In genomic region chr1:205077934-205078311, GRCh38 we compare ENCODE assay signal across 22 cellular contexts. TPM values are rescaled to one million over a fixed set of nuclear protein-coding genes. Genes with fewer than 3 reads are reported as not detected.
DNase-seq lines count a peak whose midpoint lies in the region; ATAC-seq and TF ChIP-seq lines count a peak whose summit lies in the region.
"Had no signal": no experiment of that assay in that cellular context is flagged by ENCODE, and none has a peak within 500 bp of the region (broad histone marks: within the 10 kb centered on the region; RNA-seq: fewer than 3 reads in every experiment).

No MANE protein-coding gene starts in this region.

- no peak for ATAC-seq in GM23338
- ATAC-seq: GM12878 had no signal

- H3K27me3 Mint-ChIP-seq in GM23338 (ENCODE audit: insufficient read depth, low read depth, poor library complexity) = peaks cover 5% of the 10 kb centered on the region

- WGBS in transverse colon (ENCODE audit: low coverage in 1 of 2), 2 donors = 79% methylated on average over 1 of the region's 1 CpG; no CpG with 5 or more reads in 1 of the 2 donors

- H3K4me1 ChIP-seq in GM23338 (ENCODE audit: insufficient read depth) (no peaks in the 10 kb centered on the region), transverse colon (no peaks in the 10 kb centered on the region)

- H3K4me3 ChIP-seq in choroid plexus epithelial cell (ENCODE audit: low read depth, low read length) = no peak overlapping the region
- no peak overlapping the region for H3K4me3 ChIP-seq in GM23338
- no peak overlapping the region for H3K4me3 ChIP-seq in transverse colon
- H3K4me3 ChIP-seq: GM12878, GM23248 had no signal

- H3K9me3 Mint-ChIP-seq in GM23338 = no peaks in the 10 kb centered on the region
- H3K9me3 Mint-ChIP-seq: CD8-positive, alpha-beta memory T cell had no signal

- H3K27me3 ChIP-seq in GM23338 (ENCODE audit: insufficient read depth) (no peaks in the 10 kb centered on the region), transverse colon (no peaks in the 10 kb centered on the region)

- intact Hi-C loops in transverse colon (cut with DNase I; ENCODE audit: low total_unique reads) = no loop called here

- H3K79me2 ChIP-seq in GM23338 (replicated peaks; ENCODE audit: insufficient read depth) = no peaks in the 10 kb centered on the region

- H3K9me2 ChIP-seq in GM23338 (ENCODE audit: insufficient read depth) = no peaks in the 10 kb centered on the region

- no peaks in the 10 kb centered on the region for H4K20me1 ChIP-seq in GM23338 (replicated peaks; ENCODE audit: insufficient read depth)

- H3K27ac Mint-ChIP-seq in GM23338 = no peak overlapping the region
- H3K27ac Mint-ChIP-seq: CD8-positive, alpha-beta memory T cell had no signal

- H3K36me3 ChIP-seq in GM23338 (ENCODE audit: insufficient read depth) (no peaks in the 10 kb centered on the region), transverse colon (no peaks in the 10 kb centered on the region)

- no peaks in the 10 kb centered on the region for H3K9me3 ChIP-seq in transverse colon

- no peaks in the 10 kb centered on the region for H3K4me1 Mint-ChIP-seq in GM23338
- H3K4me1 Mint-ChIP-seq: CD8-positive, alpha-beta memory T cell had no signal

- TF ChIP-seq CTCF in choroid plexus epithelial cell (conservative IDR thresholded peaks at IDR 0.05; ENCODE audit: low read depth, low read length) = no peak
- TF ChIP-seq CTCF in GM23338 (conservative IDR thresholded peaks at IDR 0.05; ENCODE audit: low read depth in 2 of 2) = no peak
- TF ChIP-seq CTCF in transverse colon (IDR thresholded peaks at IDR 0.05) = no peak

- DNase-seq in NCI-H226 (peak; percentile 60), choroid plexus epithelial cell (ENCODE audit: low read depth) (peak; percentile 26), fibroblast of the conjunctiva (ENCODE audit: low read depth) (peak; percentile 29), GM23338 (ENCODE audit: low spot score) (no peak), ACHN (no peak), transverse colon (no peak)
- DNase-seq in stimulated activated CD8-positive, alpha-beta memory T cell treated with anti-CD3 and anti-CD28 coated beads, Interleukin-4, amount 100 ng/mL, for 48 hours = peak; percentile 1
- DNase-seq: C1 segment of cervical spinal cord; CD8-positive, alpha-beta memory T cell; DMS53; EL; GM23248; HCEC 1CT; KG1; MV-4-11; NCI-H1694 treated with DMSO at 0.1 percent for 48 hours; NCI-H510A; NCI-H774; SHP77 had no signal

- H3K4me2 ChIP-seq in GM23338 = no peak overlapping the region

- no peaks in the 10 kb centered on the region for H3K36me3 Mint-ChIP-seq in GM23338 (ENCODE audit: low read depth)

- no peak overlapping the region for H2AFZ ChIP-seq in GM23338
- H2AFZ ChIP-seq: GM23248 had no signal

- H3F3A ChIP-seq in GM23338 (replicated peaks; ENCODE audit: low read depth) = no peaks in the 10 kb centered on the region

- no peak overlapping the region for H3K4me3 Mint-ChIP-seq in GM23338
- H3K4me3 Mint-ChIP-seq: CD8-positive, alpha-beta memory T cell had no signal

- TF ChIP-seq POLR2A in transverse colon (IDR thresholded peaks at IDR 0.05) = no peak

- TF ChIP-seq EP300 in transverse colon (IDR thresholded peaks at IDR 0.05; ENCODE audit: low read depth) = no peak

- H3K27ac ChIP-seq in GM23338 (ENCODE audit: low read depth) (no peak overlapping the region), transverse colon (no peak overlapping the region)
- H3K27ac ChIP-seq: GM23248 had no signal

- in situ Hi-C loops in ACHN (cut with HindIII; ENCODE audit: low pct_ligation_motif_present, low pct_unique_long_range_greater_than_20kb, low sequenced_read_pairs) (no loop called here), transverse colon (cut with MboI; ENCODE audit: low pct_ligation_motif_present in 1 of 4, low pct_unique_long_range_greater_than_20kb in 1 of 4, low sequenced_read_pairs in 3 of 4) (no loop called here)

TF ChIP-seq in GM23338, 12 proteins besides CTCF, POLR2A, EP300 and RAD21 (continues in another document):
- TF ChIP-seq EZH2phosphoT487 (IDR thresholded peaks at IDR 0.05; ENCODE audit: unreplicated experiment) (no peak), REST (IDR thresholded peaks at IDR 0.05; ENCODE audit: unreplicated experiment) (no peak), NANOG (IDR thresholded peaks at IDR 0.05; ENCODE audit: borderline replicate concordance) (no peak), EZH2 (IDR thresholded peaks at IDR 0.05; ENCODE audit: low read depth, unreplicated experiment) (no peak), ZNF114 (CRISPR knock-in tag; IDR thresholded peaks at IDR 0.05) (no peak), POLR2AphosphoS5 (IDR thresholded peaks at IDR 0.05; ENCODE audit: low read depth) (no peak)
- TF ChIP-seq, protein P1, sequence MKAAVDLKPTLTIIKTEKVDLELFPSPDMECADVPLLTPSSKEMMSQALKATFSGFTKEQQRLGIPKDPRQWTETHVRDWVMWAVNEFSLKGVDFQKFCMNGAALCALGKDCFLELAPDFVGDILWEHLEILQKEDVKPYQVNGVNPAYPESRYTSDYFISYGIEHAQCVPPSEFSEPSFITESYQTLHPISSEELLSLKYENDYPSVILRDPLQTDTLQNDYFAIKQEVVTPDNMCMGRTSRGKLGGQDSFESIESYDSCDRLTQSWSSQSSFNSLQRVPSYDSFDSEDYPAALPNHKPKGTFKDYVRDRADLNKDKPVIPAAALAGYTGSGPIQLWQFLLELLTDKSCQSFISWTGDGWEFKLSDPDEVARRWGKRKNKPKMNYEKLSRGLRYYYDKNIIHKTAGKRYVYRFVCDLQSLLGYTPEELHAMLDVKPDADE (IDR thresholded peaks at IDR 0.05) = no peak

RNA-seq across cellular contexts. Expression of gene TMEM81, which starts 6.3 kb away (rescaled TPM):
- total RNA-seq in GM23338 (2014; rRNA removed; shearing (Covaris generic)) = 2.7 and 3.6 TPM in 2 replicates
- 4.5 and 5.5 TPM in 2 replicates for polyA plus RNA-seq in GM23338 (2016; fragmentation: Nextera tagmentation; extraction: Ambion mirVana)
- 1 to 10 TPM in 2 of 4 donors, not detected in 2; 2.9 to 3.7 TPM for total RNA-seq in transverse colon

RNA-seq across cellular contexts. Expression of gene CNTN2, which starts 34.9 kb away (rescaled TPM):
- total RNA-seq in GM23338 (2014; rRNA removed; shearing (Covaris generic)) = 2.2 TPM in 2 replicates
- polyA plus RNA-seq in GM23338 (2016; fragmentation: Nextera tagmentation; extraction: Ambion mirVana) = 0.75 and 1.3 TPM in 2 replicates
- total RNA-seq in transverse colon = 1 to 10 TPM; 1.4 to 6.7 (median 1.8) TPM
- total RNA-seq: A673; CD8-positive, alpha-beta memory T cell; GM12878; GM23248; OCI-LY7 had no signal
- polyA plus RNA-seq: CD8-positive, alpha-beta memory T cell; GM23248 had no signal

RNA-seq across cellular contexts. Expression of gene RBBP5, which starts 43.9 kb away (rescaled TPM):
- 19.5 and 26.5 TPM in 2 replicates for total RNA-seq in GM23338 (2014; rRNA removed; shearing (Covaris generic))
- 12.1 and 14.1 TPM in 2 replicates for polyA plus RNA-seq in GM23338 (2016; fragmentation: Nextera tagmentation; extraction: Ambion mirVana)
- total RNA-seq in transverse colon = 10 to 100 TPM in 2 of 4 donors, 1 to 10 TPM in 2; 4.0 to 15.6 (median 10.2) TPM

Comparison
In these comparisons a context has a peak if more than half of its experiments do, and no peak if none do; other contexts are left out.
1. DNase-seq: peak in NCI-H226 (single experiment), choroid plexus epithelial cell (single experiment), fibroblast of the conjunctiva (single experiment) and stimulated activated CD8-positive, alpha-beta memory T cell treated with anti-CD3 and anti-CD28 coated beads, Interleukin-4, amount 100 ng/mL, for 48 hours (single experiment); none in GM23338 (single experiment), ACHN (single experiment) and transverse colon (single experiment).